9 cellular contexts compared by ENCODE assay signal in genomic region chr2:10071176-10071575, GRCh38. TPM values are rescaled to one million over a fixed set of nuclear protein-coding genes. Genes with fewer than 3 reads are reported as not detected.
"Had no signal": no experiment of that assay in that cellular context is flagged by ENCODE, and none has a peak within 500 bp of the region (broad histone marks: within the 10 kb centered on the region; RNA-seq: fewer than 3 reads in every experiment).

No MANE protein-coding gene starts in this region.

- H2AFZ ChIP-seq: GM23338 had no signal

- H3K4me3 ChIP-seq: GM23338, K562 had no signal

- DNase-seq: HCEC 1CT, IMR-90, KG1 had no signal

- FAIRE-seq: H1, H54, HTR-8/SVneo, K562 had no signal

- H3K4me2 ChIP-seq: GM23338 had no signal

RNA-seq across cellular contexts. Expression of gene CYS1, which starts 9.0 kb away (rescaled TPM):
- total RNA-seq: HT-29 had no signal
